In genomic region chr16:87295661-87296531, GRCh38 we compare ENCODE assay signal across 18 cellular contexts.
"Had no signal": no experiment of that assay in that cellular context is flagged by ENCODE, and none has a peak within 500 bp of the region (broad histone marks: within the 10 kb centered on the region; RNA-seq: fewer than 3 reads in every experiment).

No MANE protein-coding gene starts in this region.

- DNase-seq: activated CD4-positive, alpha-beta T cell treated with anti-CD3 and anti-CD28 coated beads, Interleukin-2, amount 10 ng/mL, durations not matched to agents 7 days and 5 days; activated CD8-positive, alpha-beta memory T cell treated with anti-CD3 and anti-CD28 coated beads, Interleukin-2, amount 50 U/mL, for 4 hours; activated naive CD4-positive, alpha-beta T cell treated with anti-CD3 and anti-CD28 coated beads for 36 hours; activated T-cell treated with anti-CD3 and anti-CD28 coated beads, Interleukin-2, amount 50 U/mL, for 4 hours; anterior cingulate cortex; central memory CD4-positive, alpha-beta T cell; hippocampal formation; left cardiac atrium; midbrain; naive B cell; ovary; stimulated activated naive CD4-positive, alpha-beta T cell had no signal

- H3K36me3 ChIP-seq: neural progenitor cell, ovary, right lobe of liver had no signal

- H3K4me2 ChIP-seq: neural progenitor cell had no signal

- H3K9ac ChIP-seq: neural progenitor cell had no signal

- FAIRE-seq: colon, islet of Langerhans had no signal

- H3K27ac ChIP-seq: foreskin keratinocyte, neural progenitor cell, ovary, right lobe of liver had no signal

- H3K4me3 ChIP-seq: lung, neural progenitor cell, ovary, right lobe of liver had no signal

- H3K27me3 ChIP-seq: foreskin keratinocyte, neural progenitor cell, ovary, right lobe of liver had no signal

- H3K4me1 ChIP-seq: foreskin keratinocyte, neural progenitor cell, right lobe of liver had no signal

- H3K9me3 ChIP-seq: ovary, right lobe of liver had no signal

- ATAC-seq: left cardiac atrium, right lobe of liver had no signal

- H2AFZ ChIP-seq: neural progenitor cell had no signal
